Comparison of ENCODE assay signal across 9 cellular contexts in the genomic region with DNA sequence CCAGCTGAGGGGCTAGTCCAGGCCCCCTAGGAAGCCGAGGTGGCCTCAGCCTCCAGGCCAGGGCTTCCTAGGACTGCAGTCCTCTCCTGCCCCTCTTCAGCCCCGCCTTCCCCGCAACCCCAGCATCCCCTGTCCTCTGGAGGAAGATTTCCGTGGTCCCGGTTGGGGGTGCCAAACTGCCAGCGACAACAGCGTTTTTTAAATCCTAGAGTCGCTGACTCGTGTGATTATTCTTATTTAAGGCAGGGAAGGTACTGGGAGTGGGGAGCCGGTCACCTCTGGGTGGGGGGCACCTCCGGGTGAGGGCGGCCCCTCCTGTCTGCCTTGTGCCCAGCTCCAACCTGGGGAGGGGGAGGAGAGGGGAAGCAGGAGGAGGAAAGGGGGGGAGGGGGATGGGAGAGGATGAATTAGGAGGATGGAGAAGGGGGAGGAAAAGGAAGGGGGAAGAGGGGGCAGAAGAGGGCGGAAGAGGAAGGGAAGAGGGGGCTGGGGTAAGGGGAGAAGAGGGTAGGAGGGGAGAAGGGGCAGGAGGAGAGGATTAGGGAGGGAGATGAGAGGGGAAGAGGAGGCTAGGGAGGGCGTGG.
DNase-seq lines count a peak whose midpoint lies in the region; ATAC-seq and TF ChIP-seq lines count a peak whose summit lies in the region.
"Had no signal": no experiment of that assay in that cellular context is flagged by ENCODE, and none has a peak within 500 bp of the region (broad histone marks: within the 10 kb centered on the region; RNA-seq: fewer than 3 reads in every experiment).

No MANE protein-coding gene starts in this region.

- H3K9ac ChIP-seq in mesenchymal stem cell (ENCODE audit: low read length) = no peak overlapping the region

- no peaks in the 10 kb centered on the region for H3K27me3 Mint-ChIP-seq in type B pancreatic cell

- no peaks in the 10 kb centered on the region for H3K36me3 Mint-ChIP-seq in type B pancreatic cell
- H3K36me3 Mint-ChIP-seq: IgD-negative memory B cell had no signal

- no peak for TF ChIP-seq CTCF in cardiac muscle cell (IDR thresholded peaks at IDR 0.05; ENCODE audit: low read depth, low read length)
- TF ChIP-seq CTCF in coronary artery (IDR thresholded peaks at IDR 0.05) = no peak
- no peak for TF ChIP-seq CTCF in type B pancreatic cell (conservative IDR thresholded peaks at IDR 0.05)

- H4K91ac ChIP-seq in mesenchymal stem cell (ENCODE audit: low read length) = peak overlapping the region; percentile 88

- H4K8ac ChIP-seq in mesenchymal stem cell (ENCODE audit: low read length) = peak overlapping the region; percentile 74

- H3K4me3 Mint-ChIP-seq in type B pancreatic cell = peak overlapping the region; percentile 45

- peak overlapping the region; percentile 99 for H2BK120ac ChIP-seq in mesenchymal stem cell (ENCODE audit: low read depth, low read length)

- H3K79me1 ChIP-seq in mesenchymal stem cell (replicated peaks; ENCODE audit: low read length, poor library complexity, severe bottlenecking) = no peaks in the 10 kb centered on the region

- peak overlapping the region in 1 of 2 experiments; percentile 74 for H3K14ac ChIP-seq in mesenchymal stem cell (ENCODE audit: low read length in 2 of 2)

- H3K4me3 ChIP-seq in cardiac muscle cell = no peak overlapping the region
- H3K4me3 ChIP-seq in coronary artery = peak overlapping the region; percentile 62
- no peak overlapping the region for H3K4me3 ChIP-seq in mesenchymal stem cell (ENCODE audit: insufficient read depth in 1 of 2, low read depth in 1 of 2, low read length in 2 of 2)

- H2AFZ ChIP-seq in mesenchymal stem cell (ENCODE audit: low read depth, low read length) = no peak overlapping the region

- peaks cover 14% of the 10 kb centered on the region for H3K4me1 Mint-ChIP-seq in type B pancreatic cell (ENCODE audit: unreplicated experiment)

- H2BK5ac ChIP-seq in mesenchymal stem cell (ENCODE audit: low read depth, low read length, poor library complexity, severe bottlenecking) = no peak overlapping the region

- peak overlapping the region; percentile 96 for H3K4me2 ChIP-seq in mesenchymal stem cell (ENCODE audit: low read length, poor library complexity, severe bottlenecking)

- peak overlapping the region in 1 of 2 experiments; percentile 85 for H2BK12ac ChIP-seq in mesenchymal stem cell (ENCODE audit: low read length in 2 of 2)

- no peak overlapping the region for H3K23ac ChIP-seq in mesenchymal stem cell (ENCODE audit: low read length in 2 of 2)

- intact Hi-C loops in cardiac septum (cut with DNase I) = no loop called here

- peak overlapping the region; percentile 62 for H2BK15ac ChIP-seq in mesenchymal stem cell (ENCODE audit: low read depth, poor library complexity, severe bottlenecking)

- ATAC-seq in GM21737 (IDR thresholded peaks at IDR 0.05; ENCODE audit: unreplicated experiment) = no peak

- H3K4ac ChIP-seq in mesenchymal stem cell (ENCODE audit: low read depth in 1 of 2, low read length in 2 of 2) = peak overlapping the region in 1 of 2 experiments; percentile 95

- H3K4me1 ChIP-seq in cardiac muscle cell (ENCODE audit: low read depth) (peaks cover 31% of the 10 kb centered on the region), mesenchymal stem cell (ENCODE audit: control insufficient read depth, insufficient read depth, low read depth, low read length) (peaks cover 30% of the 10 kb centered on the region)

- no peaks in the 10 kb centered on the region for H3K9me3 Mint-ChIP-seq in type B pancreatic cell

- H3K27me3 ChIP-seq in cardiac muscle cell (no peaks in the 10 kb centered on the region), mesenchymal stem cell (ENCODE audit: control insufficient read depth in 1 of 2, insufficient read depth in 1 of 2, low read length in 2 of 2) (no peaks in the 10 kb centered on the region)

- no peak overlapping the region for H2AK5ac ChIP-seq in mesenchymal stem cell (ENCODE audit: low read length, severe bottlenecking)

- peak overlapping the region; percentile 89 to 94 for H3K18ac ChIP-seq in mesenchymal stem cell (ENCODE audit: low read depth in 1 of 2, low read length in 2 of 2)

- DNase-seq in cardiac muscle cell (ENCODE audit: low read depth in 1 of 2, low spot score in 1 of 2) (peak; percentile 29 to 49), cardiac septum (ENCODE audit: low spot score) (no peak), coronary artery (ENCODE audit: low spot score) (no peak), mesenchymal stem cell (no peak), type B pancreatic cell (ENCODE audit: extremely low spot score, unreplicated experiment) (no peak), NCI-H2171 treated with DMSO at 0.1 percent for 48 hours (lab: John Stamatoyannopoulos, UW) (no peak), kidney glomerular epithelial cell (lab: John Stamatoyannopoulos, UW) (no peak)

- H3K27ac ChIP-seq in cardiac muscle cell (peak overlapping the region; percentile 35), coronary artery (peak overlapping the region in 1 of 2 donors; percentile 85), mesenchymal stem cell (ENCODE audit: low read length, poor library complexity, severe bottlenecking) (no peak overlapping the region)

- H3K36me3 ChIP-seq in cardiac muscle cell (no peaks in the 10 kb centered on the region), mesenchymal stem cell (ENCODE audit: control insufficient read depth in 1 of 2, insufficient read depth in 2 of 2, low read depth in 1 of 2, low read length in 2 of 2) (no peaks in the 10 kb centered on the region)

- H3K9me3 ChIP-seq in cardiac muscle cell (ENCODE audit: low read depth) (no peaks in the 10 kb centered on the region), mesenchymal stem cell (ENCODE audit: control insufficient read depth, low read length) (peaks cover 12% of the 10 kb centered on the region)

- H3K27ac Mint-ChIP-seq in type B pancreatic cell = no peak overlapping the region
- H3K27ac Mint-ChIP-seq: IgD-negative memory B cell had no signal

- WGBS in mesenchymal stem cell = 7% methylated on average over 12 of the region's 14 CpGs

Comparison
In these comparisons a context has a peak if more than half of its experiments do, and no peak if none do; other contexts are left out.
1. DNase-seq: peak in cardiac muscle cell (2 of 2); none in cardiac septum (single experiment), coronary artery (single experiment), mesenchymal stem cell (single experiment), type B pancreatic cell (single experiment), NCI-H2171 treated with DMSO at 0.1 percent for 48 hours (single experiment) and kidney glomerular epithelial cell (single experiment).